ENCODE assay signal across 1 cellular context in genomic region chr4:4289055-4289454, GRCh38.
TF ChIP-seq lines count a peak whose summit lies in the region.

No MANE protein-coding gene starts in this region.

TF ChIP-seq in GM12878, 131 proteins besides CTCF, POLR2A, EP300 and RAD21:
- TF ChIP-seq ZBTB33 (IDR thresholded peaks at IDR 0.05) = no peak
- no peak for TF ChIP-seq EGR1 (IDR thresholded peaks at IDR 0.05; ENCODE audit: borderline replicate concordance in 1 of 2, low read depth in 2 of 2, low read length in 2 of 2)
- no peak for TF ChIP-seq SMARCA5 (IDR thresholded peaks at IDR 0.05)
- TF ChIP-seq SUZ12 (IDR thresholded peaks at IDR 0.05; ENCODE audit: unreplicated experiment) = no peak
- no peak for TF ChIP-seq RELA (IDR thresholded peaks at IDR 0.05; ENCODE audit: borderline replicate concordance, partially characterized antibody)
- TF ChIP-seq NR2F1 (conservative IDR thresholded peaks at IDR 0.05) = no peak
- no peak for TF ChIP-seq ZSCAN29 (IDR thresholded peaks at IDR 0.05)
- TF ChIP-seq CHD2 (IDR thresholded peaks at IDR 0.05; ENCODE audit: borderline replicate concordance, low read depth, low read length) = no peak
- no peak for TF ChIP-seq BRCA1 (IDR thresholded peaks at IDR 0.05; ENCODE audit: low read depth, low read length)
- TF ChIP-seq JUND (IDR thresholded peaks at IDR 0.05; ENCODE audit: low read depth, low read length) = no peak
- no peak for TF ChIP-seq HDAC2 (IDR thresholded peaks at IDR 0.05)
- no peak for TF ChIP-seq ZZZ3 (IDR thresholded peaks at IDR 0.05; ENCODE audit: control insufficient read depth, insufficient read length, low read depth)
- no peak for TF ChIP-seq USF1 (IDR thresholded peaks at IDR 0.05; ENCODE audit: borderline replicate concordance, extremely low read length, insufficient read depth, low read depth, low read length)
- no peak for TF ChIP-seq MTA3 (IDR thresholded peaks at IDR 0.05; ENCODE audit: borderline replicate concordance, low read length)
- no peak for TF ChIP-seq MTA2 (IDR thresholded peaks at IDR 0.05; ENCODE audit: low read depth)
